ENCODE assay signal across 10 cellular contexts in the genomic region with DNA sequence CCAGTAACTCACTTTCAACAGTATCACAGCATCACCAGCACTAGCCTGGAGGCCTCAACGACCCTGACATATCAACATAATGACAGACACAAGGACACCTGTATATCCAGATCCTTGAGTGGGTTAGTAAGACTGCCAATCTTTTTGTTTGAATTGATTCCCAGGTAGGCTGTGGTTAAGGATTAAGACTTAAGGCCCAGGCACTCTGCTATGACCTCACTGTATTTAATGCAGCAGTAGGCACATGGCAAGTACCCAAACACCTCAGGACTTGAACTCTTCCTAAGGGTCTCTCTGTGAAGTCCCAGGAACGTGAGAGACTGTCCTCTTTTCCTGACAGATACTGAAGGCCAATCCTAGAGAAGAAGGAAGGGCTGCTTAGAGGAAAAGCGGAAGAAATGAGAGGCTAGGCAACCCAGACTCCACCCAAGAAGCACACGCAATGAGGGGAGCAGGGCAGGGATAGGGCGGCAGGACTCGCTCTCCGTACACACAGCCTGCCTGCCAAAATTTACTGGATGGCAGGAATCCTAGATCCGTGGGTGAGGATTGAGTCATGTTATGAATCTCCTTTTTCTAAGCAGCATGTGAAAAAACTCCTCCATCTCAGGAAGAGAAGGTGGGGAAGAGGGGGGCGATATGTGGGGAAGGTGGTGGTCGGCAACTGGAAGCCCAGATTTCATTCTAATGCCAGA.
DNase-seq lines count a peak whose midpoint lies in the region; ATAC-seq, FAIRE-seq and TF ChIP-seq lines count a peak whose summit lies in the region.
"Had no signal": no experiment of that assay in that cellular context is flagged by ENCODE, and none has a peak within 500 bp of the region (broad histone marks: within the 10 kb centered on the region; RNA-seq: fewer than 3 reads in every experiment).

No MANE protein-coding gene starts in this region.

- no peaks in the 10 kb centered on the region for H3K36me3 ChIP-seq in adipocyte (ENCODE audit: control insufficient read depth, insufficient read depth, low read length, severe bottlenecking)
- H3K36me3 ChIP-seq in heart left ventricle: peaks cover 0 to 6% (median 0%) of the 10 kb centered on the region in 9 donors

- H3K9me3 ChIP-seq in adipocyte (ENCODE audit: control insufficient read depth, low read length) (no peaks in the 10 kb centered on the region), heart left ventricle (no peaks in the 10 kb centered on the region), T-helper 17 cell (ENCODE audit: control insufficient read depth, low read length, poor library complexity, severe bottlenecking) (no peaks in the 10 kb centered on the region)

- H3K36me3 Mint-ChIP-seq in T-helper 17 cell (ENCODE audit: low read depth): peaks cover 2% of the 10 kb centered on the region
- peaks cover 17% of the 10 kb centered on the region in 2 donors for H3K36me3 Mint-ChIP-seq in stimulated activated naive B cell treated with anti-CD40 and anti-IgM and Interleukin-4, amounts not matched to agents 10 μg/mL and 1 μg/mL and 100 μg/mL, for 72 hours

- TF ChIP-seq CTCF in heart left ventricle (IDR thresholded peaks at IDR 0.05): no peak

- ATAC-seq in heart left ventricle (peak; percentile 57 to 95 (median 94)), T-helper 17 cell (no peak)
- no peak for ATAC-seq in stimulated activated naive B cell treated with anti-CD40 and anti-IgM and Interleukin-4, amounts not matched to agents 10 μg/mL and 1 μg/mL and 100 μg/mL, for 72 hours (replicated peaks)

- H3K9ac ChIP-seq in adipocyte (ENCODE audit: low read length): peak overlapping the region; percentile 66

- H3K4me3 ChIP-seq in adipocyte (ENCODE audit: low read length) (peak overlapping the region; percentile 58), heart left ventricle (peak overlapping the region in 2 of 12 donors; percentile 11 to 23)

- H3K27me3 ChIP-seq in adipocyte (replicated peaks; ENCODE audit: control insufficient read depth, insufficient read depth, low read length): no peaks in the 10 kb centered on the region
- no peaks in the 10 kb centered on the region for H3K27me3 ChIP-seq in heart left ventricle

- no peak overlapping the region for H3K4me3 Mint-ChIP-seq in T-helper 17 cell
- H3K4me3 Mint-ChIP-seq in stimulated activated naive B cell treated with anti-CD40 and anti-IgM and Interleukin-4, amounts not matched to agents 10 μg/mL and 1 μg/mL and 100 μg/mL, for 72 hours: no peak overlapping the region

- no peaks in the 10 kb centered on the region for H3K27me3 Mint-ChIP-seq in T-helper 17 cell
- no peaks in the 10 kb centered on the region for H3K27me3 Mint-ChIP-seq in stimulated activated naive B cell treated with anti-CD40 and anti-IgM and Interleukin-4, amounts not matched to agents 10 μg/mL and 1 μg/mL and 100 μg/mL, for 72 hours

- H3K9me3 Mint-ChIP-seq in stimulated activated naive B cell treated with anti-CD40 and anti-IgM and Interleukin-4, amounts not matched to agents 10 μg/mL and 1 μg/mL and 100 μg/mL, for 72 hours: no peaks in the 10 kb centered on the region

- no peak for FAIRE-seq in GM19239 (lab: Jason Lieb, UNC)
- FAIRE-seq: frontal cortex had no signal

- peaks cover 8% of the 10 kb centered on the region for H3K4me1 Mint-ChIP-seq in T-helper 17 cell
- peaks cover 0 to 4% of the 10 kb centered on the region in 2 donors for H3K4me1 Mint-ChIP-seq in stimulated activated naive B cell treated with anti-CD40 and anti-IgM and Interleukin-4, amounts not matched to agents 10 μg/mL and 1 μg/mL and 100 μg/mL, for 72 hours

- H3K27ac ChIP-seq in heart left ventricle: peak overlapping the region in 9 of 12 donors; percentile 6 to 83 (median 46)
- H3K27ac ChIP-seq: HL-60 had no signal

- TF ChIP-seq POLR2A in heart left ventricle (IDR thresholded peaks at IDR 0.05): no peak

- intact Hi-C loops in heart left ventricle (cut with DNase I): loop anchor here in 2 of 10 donors (5.0 kb wide), 2 partner anchors 38 to 98 kb away; no protein-coding TSS in a partner anchor

- DNase-seq in Daoy (ENCODE audit: low read depth) (peak; percentile 89), adipocyte (ENCODE audit: low read depth) (peak; percentile 74), heart left ventricle (peak in 4 of 5 donors; percentile 64 to 70 (median 66)), renal cortical epithelial cell (ENCODE audit: low read depth) (peak; percentile 17), T-helper 17 cell (no peak), OCI-M2 (lab: John Stamatoyannopoulos, UW; ENCODE audit: unreplicated experiment) (no peak), GM19239 (ENCODE audit: insufficient read length, low spot score) (no peak)
- DNase-seq in stimulated activated naive B cell treated with anti-CD40 and anti-IgM and Interleukin-4, amounts not matched to agents 10 μg/mL and 1 μg/mL and 100 μg/mL, for 72 hours: no peak

- H3K4me1 ChIP-seq in adipocyte (ENCODE audit: control insufficient read depth, insufficient read depth, low read length) (peaks cover 28% of the 10 kb centered on the region), heart left ventricle (peaks cover 0 to 41% (median 11%) of the 10 kb centered on the region in 12 donors)

- H3K27ac Mint-ChIP-seq in T-helper 17 cell: no peak overlapping the region
- no peak overlapping the region for H3K27ac Mint-ChIP-seq in stimulated activated naive B cell treated with anti-CD40 and anti-IgM and Interleukin-4, amounts not matched to agents 10 μg/mL and 1 μg/mL and 100 μg/mL, for 72 hours

- WGBS in heart left ventricle, 4 donors: 75 to 85% (median 80%) methylated on average over 10 of the region's 10 CpGs

Comparison
In these comparisons a context has a peak if more than half of its experiments do, and no peak if none do; other contexts are left out.
1. DNase-seq: peak in Daoy (single experiment), adipocyte (single experiment), heart left ventricle (4 of 5) and renal cortical epithelial cell (single experiment); none in T-helper 17 cell (0 of 3), OCI-M2 (single experiment), stimulated activated naive B cell treated with anti-CD40 and anti-IgM and Interleukin-4, amounts not matched to agents 10 μg/mL and 1 μg/mL and 100 μg/mL, for 72 hours (single experiment) and GM19239 (single experiment).
2. ATAC-seq: peak in heart left ventricle (4 of 4); none in T-helper 17 cell (single experiment) and stimulated activated naive B cell treated with anti-CD40 and anti-IgM and Interleukin-4, amounts not matched to agents 10 μg/mL and 1 μg/mL and 100 μg/mL, for 72 hours (0 of 2).